Comparison of ENCODE assay signal across 8 cellular contexts in genomic region chr18:7452331-7452730, GRCh38.
DNase-seq lines count a peak whose midpoint lies in the region; ATAC-seq, FAIRE-seq and TF ChIP-seq lines count a peak whose summit lies in the region.

No MANE protein-coding gene starts in this region.

- H3K36me3 ChIP-seq in small intestine (ENCODE audit: control insufficient read depth in 2 of 2, insufficient read depth in 2 of 2, low read length in 2 of 2), result no peaks in the 10 kb centered on the region

- no peaks in the 10 kb centered on the region for H3K4me1 Mint-ChIP-seq in HFFc6 (ENCODE audit: low read depth)
- peaks cover 4% of the 10 kb centered on the region for H3K4me1 Mint-ChIP-seq in glutamatergic neuron (ENCODE audit: low read depth, unreplicated experiment)
- no peaks in the 10 kb centered on the region for H3K4me1 Mint-ChIP-seq in immature natural killer cell

- TF ChIP-seq CTCF in HFFc6 (IDR thresholded peaks at IDR 0.05) (peak; percentile 75), glutamatergic neuron (IDR thresholded peaks at IDR 0.05; ENCODE audit: partially characterized antibody, unreplicated experiment) (peak; percentile 68)

- H3K4me3 Mint-ChIP-seq in HFFc6 (no peak overlapping the region), glutamatergic neuron (ENCODE audit: unreplicated experiment) (no peak overlapping the region), immature natural killer cell (no peak overlapping the region)

- H3K36me3 Mint-ChIP-seq in HFFc6 (ENCODE audit: low read depth) (no peaks in the 10 kb centered on the region), glutamatergic neuron (ENCODE audit: unreplicated experiment) (no peaks in the 10 kb centered on the region), immature natural killer cell (no peaks in the 10 kb centered on the region)

- no peak for ATAC-seq in activated CD4-positive, CD25-positive, alpha-beta regulatory T cell treated with anti-CD3 and anti-CD28 coated beads, Interleukin-2, amount 50 U/mL, for 24 hours

- no peak overlapping the region for H3K27ac ChIP-seq in small intestine (ENCODE audit: low read depth in 1 of 2, low read length in 1 of 2)

- H3K9me3 ChIP-seq in small intestine (ENCODE audit: control insufficient read depth, low read depth), result no peaks in the 10 kb centered on the region

- H3K4me3 ChIP-seq in small intestine (ENCODE audit: low read depth in 1 of 2, low read length in 2 of 2), result no peak overlapping the region

- peak; percentile 33 for DNase-seq in COLO668 (lab: John Stamatoyannopoulos, UW; ENCODE audit: unreplicated experiment)
- DNase-seq in HFFc6, result peak; percentile 22
- peak; percentile 61 for DNase-seq in SKM-1 (lab: John Stamatoyannopoulos, UW; ENCODE audit: unreplicated experiment)
- peak; percentile 58 for DNase-seq in glutamatergic neuron
- peak; percentile 50 for DNase-seq in small intestine
- no peak for DNase-seq in immature natural killer cell
- DNase-seq in activated effector memory CD4-positive, alpha-beta T cell treated with Interleukin-2 at 50 U/mL for 16 hours, result no peak

- peaks cover 20% of the 10 kb centered on the region for H3K27me3 Mint-ChIP-seq in HFFc6 (ENCODE audit: insufficient read depth)
- peaks cover 2% of the 10 kb centered on the region for H3K27me3 Mint-ChIP-seq in glutamatergic neuron (ENCODE audit: unreplicated experiment)
- peaks cover 3 to 5% (median 3%) of the 10 kb centered on the region in 3 donors for H3K27me3 Mint-ChIP-seq in immature natural killer cell (ENCODE audit: low read depth in 3 of 3)

- no peaks in the 10 kb centered on the region for H3K27me3 ChIP-seq in small intestine (ENCODE audit: control insufficient read depth in 2 of 2, insufficient read depth in 2 of 2, low read length in 2 of 2)

- 38 to 41% (median 39%) methylated on average over 6 of the region's 6 CpGs for WGBS in small intestine, 3 donors

- H3K9me3 Mint-ChIP-seq in HFFc6 (no peaks in the 10 kb centered on the region), glutamatergic neuron (ENCODE audit: unreplicated experiment) (peaks cover 2% of the 10 kb centered on the region), immature natural killer cell (no peaks in the 10 kb centered on the region)

- H3K4me1 ChIP-seq in small intestine (ENCODE audit: control insufficient read depth in 2 of 2, insufficient read depth in 1 of 2, low read depth in 1 of 2, low read length in 1 of 2), result no peaks in the 10 kb centered on the region

- no peak for FAIRE-seq in small intestine (lab: Jason Lieb, UNC)

- H3K27ac Mint-ChIP-seq in HFFc6, result no peak overlapping the region
- H3K27ac Mint-ChIP-seq in glutamatergic neuron (ENCODE audit: unreplicated experiment), result no peak overlapping the region
- H3K27ac Mint-ChIP-seq in immature natural killer cell, result no peak overlapping the region

Comparison
In these comparisons a context has a peak if more than half of its experiments do, and no peak if none do; other contexts are left out.
1. DNase-seq: peak in COLO668 (single experiment), HFFc6 (single experiment), SKM-1 (single experiment), glutamatergic neuron (single experiment) and small intestine (single experiment); none in immature natural killer cell (0 of 3) and activated effector memory CD4-positive, alpha-beta T cell treated with Interleukin-2 at 50 U/mL for 16 hours (single experiment).